Comparison of ENCODE assay signal across 21 cellular contexts in the genomic region with DNA sequence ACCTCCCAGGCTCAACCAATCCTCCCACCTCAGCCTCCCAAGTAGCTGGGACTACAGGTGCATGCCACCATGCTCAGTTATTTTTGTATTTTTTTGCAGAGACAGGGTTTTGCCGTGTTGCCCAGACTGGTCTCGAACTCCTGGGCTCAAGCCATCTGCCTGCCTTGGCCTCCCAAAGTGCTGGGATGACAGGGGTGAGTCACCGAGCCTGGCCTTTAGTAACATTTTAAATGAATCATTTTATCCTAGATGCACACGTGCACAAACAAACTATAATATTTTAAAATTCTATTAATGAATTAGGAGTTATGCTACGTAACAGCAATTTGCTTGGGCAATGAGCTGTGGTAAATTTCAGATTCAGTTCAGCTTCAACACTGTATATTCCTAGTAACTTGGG.
"Had no signal": no experiment of that assay in that cellular context is flagged by ENCODE, and none has a peak within 500 bp of the region (broad histone marks: within the 10 kb centered on the region; RNA-seq: fewer than 3 reads in every experiment).

No MANE protein-coding gene starts in this region.

- H3K4me2 ChIP-seq: neural progenitor cell had no signal

- H3K9ac ChIP-seq: neural progenitor cell, parathyroid adenoma had no signal

- H3K4me1 ChIP-seq: colonic mucosa, esophagus muscularis mucosa, gastrocnemius medialis, neural progenitor cell, parathyroid adenoma, tibial nerve, upper lobe of left lung had no signal

- H3K36me3 ChIP-seq: colonic mucosa, esophagus muscularis mucosa, gastrocnemius medialis, neural progenitor cell, thoracic aorta, tibial nerve, upper lobe of left lung had no signal

- H3K4me1 Mint-ChIP-seq: endodermal cell; naive thymus-derived CD4-positive, alpha-beta T cell; nephron; stimulated activated naive B cell treated with anti-CD40 and anti-IgM and Interleukin-4, amounts not matched to agents 10 μg/mL and 1 μg/mL and 100 μg/mL, for 72 hours had no signal

- H3K79me2 ChIP-seq: parathyroid adenoma had no signal

- ATAC-seq: gastrocnemius medialis; left ventricle myocardium superior; naive thymus-derived CD4-positive, alpha-beta T cell; sciatic nerve; stimulated activated naive B cell treated with anti-CD40 and anti-IgM and Interleukin-4, amounts not matched to agents 10 μg/mL and 1 μg/mL and 100 μg/mL, for 72 hours had no signal

- H3K9me3 ChIP-seq: colonic mucosa, esophagus muscularis mucosa, gastrocnemius medialis, thoracic aorta, tibial nerve, upper lobe of left lung had no signal

- H3K4me3 ChIP-seq: colonic mucosa, esophagus muscularis mucosa, gastrocnemius medialis, lung, neural progenitor cell, thoracic aorta, tibial nerve, upper lobe of left lung had no signal

- DNase-seq: colonic mucosa; effector CD8-positive, alpha-beta T cell; endodermal cell; gastrocnemius medialis; head of caudate nucleus; left ventricle myocardium superior; midbrain; naive thymus-derived CD4-positive, alpha-beta T cell; stimulated activated naive B cell treated with anti-CD40 and anti-IgM and Interleukin-4, amounts not matched to agents 10 μg/mL and 1 μg/mL and 100 μg/mL, for 72 hours; upper lobe of left lung had no signal

- H2AFZ ChIP-seq: neural progenitor cell, parathyroid adenoma had no signal

- H3K27me3 ChIP-seq: colonic mucosa, esophagus muscularis mucosa, gastrocnemius medialis, neural progenitor cell, tibial nerve, upper lobe of left lung had no signal

- H3K27ac Mint-ChIP-seq: dendritic cell treated with granulocyte-macrophage colony-stimulating factor and Interleukin-4, amounts not matched to agents 40 ng/mL and 50 ng/mL, for 4 days; endodermal cell; naive thymus-derived CD4-positive, alpha-beta T cell; nephron; neural progenitor cell; progenitor cell of endocrine pancreas; stimulated activated naive B cell treated with anti-CD40 and anti-IgM and Interleukin-4, amounts not matched to agents 10 μg/mL and 1 μg/mL and 100 μg/mL, for 72 hours; stimulated activated naive CD8-positive, alpha-beta T cell treated with anti-CD3 and anti-CD28 coated beads, Interleukin-15, Interleukin-2, amounts not matched to agents 100 ng/mL and 50 ng/mL, for 24 hours had no signal

- H3K4me3 Mint-ChIP-seq: dendritic cell treated with granulocyte-macrophage colony-stimulating factor and Interleukin-4, amounts not matched to agents 40 ng/mL and 50 ng/mL, for 4 days; endodermal cell; naive thymus-derived CD4-positive, alpha-beta T cell; nephron; neural progenitor cell; stimulated activated naive B cell treated with anti-CD40 and anti-IgM and Interleukin-4, amounts not matched to agents 10 μg/mL and 1 μg/mL and 100 μg/mL, for 72 hours; stimulated activated naive CD8-positive, alpha-beta T cell treated with anti-CD3 and anti-CD28 coated beads, Interleukin-15, Interleukin-2, amounts not matched to agents 100 ng/mL and 50 ng/mL, for 24 hours had no signal

- H3K36me3 Mint-ChIP-seq: neural progenitor cell; stimulated activated naive B cell treated with anti-CD40 and anti-IgM and Interleukin-4, amounts not matched to agents 10 μg/mL and 1 μg/mL and 100 μg/mL, for 72 hours had no signal

- H3K9me3 Mint-ChIP-seq: endodermal cell, nephron, neural progenitor cell had no signal

- H3K27ac ChIP-seq: colonic mucosa, esophagus muscularis mucosa, gastrocnemius medialis, neural progenitor cell, parathyroid adenoma, thoracic aorta, tibial nerve, upper lobe of left lung had no signal

- H3K27me3 Mint-ChIP-seq: dendritic cell treated with granulocyte-macrophage colony-stimulating factor and Interleukin-4, amounts not matched to agents 40 ng/mL and 50 ng/mL, for 4 days; naive thymus-derived CD4-positive, alpha-beta T cell; stimulated activated naive CD8-positive, alpha-beta T cell treated with anti-CD3 and anti-CD28 coated beads, Interleukin-15, Interleukin-2, amounts not matched to agents 100 ng/mL and 50 ng/mL, for 24 hours had no signal
